ENCODE assay signal across 10 cellular contexts in genomic region chr3:46076606-46077005, GRCh38. TPM values are rescaled to one million over a fixed set of nuclear protein-coding genes. Genes with fewer than 3 reads are reported as not detected.
DNase-seq lines count a peak whose midpoint lies in the region; ATAC-seq, FAIRE-seq and TF ChIP-seq lines count a peak whose summit lies in the region.
"Had no signal": no experiment of that assay in that cellular context is flagged by ENCODE, and none has a peak within 500 bp of the region (broad histone marks: within the 10 kb centered on the region; RNA-seq: fewer than 3 reads in every experiment).

No MANE protein-coding gene starts in this region.

- no peak overlapping the region for H2AK5ac ChIP-seq in mesenchymal stem cell (ENCODE audit: low read length, severe bottlenecking)

- no peak overlapping the region for H2AFZ ChIP-seq in mesenchymal stem cell (ENCODE audit: low read depth, low read length)

- no peak overlapping the region for H2BK15ac ChIP-seq in mesenchymal stem cell (ENCODE audit: low read depth, poor library complexity, severe bottlenecking)

- intact Hi-C loops in adrenal gland (cut with DNase I): loop anchor here (2.0 to 5.0 kb wide), 2 partner anchors 136 to 314 kb away; no protein-coding TSS in a partner anchor
- intact Hi-C loops in uterus (cut with DNase I; ENCODE audit: low total_unique reads): loop anchor here (5.0 kb wide), 1 partner anchor 139 kb away; no protein-coding TSS in a partner anchor

- H3K27me3 ChIP-seq in adrenal gland: no peaks in the 10 kb centered on the region
- H3K27me3 ChIP-seq in mesenchymal stem cell (ENCODE audit: control insufficient read depth in 1 of 2, insufficient read depth in 1 of 2, low read length in 2 of 2): peaks cover 0 to 8% of the 10 kb centered on the region in 2 experiments
- no peaks in the 10 kb centered on the region for H3K27me3 ChIP-seq in uterus

- H3K36me3 ChIP-seq in adrenal gland (replicated peaks in 1 of 2): no peaks in the 10 kb centered on the region
- H3K36me3 ChIP-seq in mesenchymal stem cell (ENCODE audit: control insufficient read depth in 1 of 2, insufficient read depth in 2 of 2, low read depth in 1 of 2, low read length in 2 of 2): no peaks in the 10 kb centered on the region
- H3K36me3 ChIP-seq in uterus: no peaks in the 10 kb centered on the region

- no peaks in the 10 kb centered on the region for H3K4me1 ChIP-seq in adrenal gland (replicated peaks in 1 of 2)
- no peaks in the 10 kb centered on the region for H3K4me1 ChIP-seq in mesenchymal stem cell (ENCODE audit: control insufficient read depth, insufficient read depth, low read depth, low read length)
- H3K4me1 ChIP-seq in uterus: no peaks in the 10 kb centered on the region

- H3K9me3 ChIP-seq in adrenal gland (replicated peaks in 1 of 3) (no peaks in the 10 kb centered on the region), mesenchymal stem cell (ENCODE audit: control insufficient read depth, low read length) (no peaks in the 10 kb centered on the region), uterus (no peaks in the 10 kb centered on the region)

- peak; percentile 18 for TF ChIP-seq CTCF in D721Med (IDR thresholded peaks at IDR 0.05; ENCODE audit: insufficient read depth, missing control alignments)
- TF ChIP-seq CTCF in adrenal gland (IDR thresholded peaks at IDR 0.05): peak in 4 of 6 experiments; percentile 12 to 30 (median 24)
- no peak for TF ChIP-seq CTCF in uterus (IDR thresholded peaks at IDR 0.05)

- DNase-seq in D721Med (ENCODE audit: insufficient read length, low spot score): no peak
- peak; percentile 11 for DNase-seq in HT-29 (ENCODE audit: low spot score)
- no peak for DNase-seq in adrenal gland
- DNase-seq in mesenchymal stem cell: peak; percentile 36
- no peak for DNase-seq in uterus
- DNase-seq in SKM-1 treated with dmso at 0.1 percent for 144 hours (lab: John Stamatoyannopoulos, UW; ENCODE audit: unreplicated experiment): no peak
- DNase-seq: activated gamma-delta T cell, posterior cingulate gyrus had no signal

- no peak overlapping the region for H4K91ac ChIP-seq in mesenchymal stem cell (ENCODE audit: low read length)

- no peaks in the 10 kb centered on the region for H3K79me1 ChIP-seq in mesenchymal stem cell (replicated peaks; ENCODE audit: low read length, poor library complexity, severe bottlenecking)

- FAIRE-seq in D721Med (lab: Jason Lieb, UNC): no peak

- H3K14ac ChIP-seq in mesenchymal stem cell (ENCODE audit: low read length in 2 of 2): no peak overlapping the region

- H3K4me2 ChIP-seq in mesenchymal stem cell (ENCODE audit: low read length, poor library complexity, severe bottlenecking): no peak overlapping the region

- H3K9ac ChIP-seq in mesenchymal stem cell (ENCODE audit: low read length): no peak overlapping the region

- H3K4me3 ChIP-seq in adrenal gland (no peak overlapping the region), mesenchymal stem cell (ENCODE audit: insufficient read depth in 1 of 2, low read depth in 1 of 2, low read length in 2 of 2) (no peak overlapping the region), uterus (no peak overlapping the region)

- TF ChIP-seq POLR2A in adrenal gland (IDR thresholded peaks at IDR 0.05) (no peak), uterus (IDR thresholded peaks at IDR 0.05) (no peak)

- no peak overlapping the region for H4K8ac ChIP-seq in mesenchymal stem cell (ENCODE audit: low read length)

- H2BK12ac ChIP-seq in mesenchymal stem cell (ENCODE audit: low read length in 2 of 2): no peak overlapping the region

- H2BK5ac ChIP-seq in mesenchymal stem cell (ENCODE audit: low read depth, low read length, poor library complexity, severe bottlenecking): no peak overlapping the region

- no peak overlapping the region for H3K4ac ChIP-seq in mesenchymal stem cell (ENCODE audit: low read depth in 1 of 2, low read length in 2 of 2)

- H3K23ac ChIP-seq in mesenchymal stem cell (ENCODE audit: low read length in 2 of 2): no peak overlapping the region

- ATAC-seq in HG03280 (IDR thresholded peaks at IDR 0.05; ENCODE audit: unreplicated experiment): no peak
- ATAC-seq in HG02870 (IDR thresholded peaks at IDR 0.05; ENCODE audit: unreplicated experiment): no peak

- no peak overlapping the region for H3K18ac ChIP-seq in mesenchymal stem cell (ENCODE audit: low read depth in 1 of 2, low read length in 2 of 2)

- H2BK120ac ChIP-seq in mesenchymal stem cell (ENCODE audit: low read depth, low read length): no peak overlapping the region

- no peak overlapping the region for H3K27ac ChIP-seq in adrenal gland
- H3K27ac ChIP-seq in mesenchymal stem cell (ENCODE audit: low read length, poor library complexity, severe bottlenecking): no peak overlapping the region
- H3K27ac ChIP-seq in uterus: no peak overlapping the region

RNA-seq across cellular contexts. Expression of gene XCR1, which starts 49.3 kb away (rescaled TPM):
- not detected in 2 replicates for total RNA-seq in HT-29 (2014; rRNA removed; shearing (Covaris generic))
- total RNA-seq in adrenal gland: under 1 TPM in 4 of 8 donors, not detected in 4; 0.13 to 0.18 (median 0.15) TPM
- under 1 TPM in 2 of 3 donors, not detected in 1; 0.08 to 0.13 TPM for polyA plus RNA-seq in adrenal gland
- polyA plus RNA-seq in mesenchymal stem cell (2013, experiment 1 of 2): 0.01 TPM
- polyA plus RNA-seq in mesenchymal stem cell (2013, experiment 2 of 2): under 0.01 TPM
- under 1 TPM in 2 of 4 donors, not detected in 2; 0.07 to 0.15 TPM for total RNA-seq in uterus

Comparison
In these comparisons a context has a peak if more than half of its experiments do, and no peak if none do; other contexts are left out.
1. DNase-seq: peak in HT-29 (single experiment) and mesenchymal stem cell (single experiment); none in D721Med (single experiment), adrenal gland (0 of 7), uterus (0 of 2) and SKM-1 treated with dmso at 0.1 percent for 144 hours (single experiment).
2. CTCF ChIP-seq: peak in D721Med (single experiment) and adrenal gland (4 of 6); none in uterus (0 of 4).